31 cellular contexts compared by ENCODE assay signal in genomic region chr19:6007866-6008265, GRCh38.
"Had no signal": no experiment of that assay in that cellular context is flagged by ENCODE, and none has a peak within 500 bp of the region (broad histone marks: within the 10 kb centered on the region; RNA-seq: fewer than 3 reads in every experiment).

No MANE protein-coding gene starts in this region.

- H3K27ac Mint-ChIP-seq: activated B cell treated with CpG ODN at 0.5 μM for 24 hours; activated CD8-positive, alpha-beta T cell treated with anti-CD3 and anti-CD28 coated beads for 36 hours; activated naive CD4-positive, alpha-beta T cell treated with anti-CD3 and anti-CD28 coated beads for 36 hours; activated naive CD4-positive, alpha-beta T cell treated with anti-CD3 and anti-CD28 coated beads, Interleukin-2, amount 50 U/mL, for 24 hours; activated naive CD8-positive, alpha-beta T cell treated with anti-CD3 and anti-CD28 coated beads for 36 hours; activated naive CD8-positive, alpha-beta T cell treated with anti-CD3 and anti-CD28 coated beads, Interleukin-2, amount 50 U/mL, for 24 hours; activated T-helper 17 cell treated with anti-CD3 and anti-CD28 coated beads, Interleukin-2, amount 50 U/mL, for 72 hours; T-helper 17 cell; T-helper 2 cell treated with Interferon-gamma antibody and Interleukin-4, amounts not matched to agents 5 μg/mL and 100 μg/mL, for 36 hours had no signal

- H3K36me3 ChIP-seq: adrenal gland, colonic mucosa, WERI-Rb-1 had no signal

- H3K36me3 Mint-ChIP-seq: activated naive CD4-positive, alpha-beta T cell treated with anti-CD3 and anti-CD28 coated beads, Interleukin-2, amount 50 U/mL, for 24 hours; activated naive CD8-positive, alpha-beta T cell treated with anti-CD3 and anti-CD28 coated beads for 36 hours had no signal

- H3K9me3 ChIP-seq: adrenal gland, body of pancreas, colonic mucosa had no signal

- ATAC-seq: activated CD4-positive, CD25-positive, alpha-beta regulatory T cell treated with anti-CD3 and anti-CD28 coated beads, Interleukin-2, amount 50 U/mL, for 24 hours; activated CD8-positive, alpha-beta T cell treated with anti-CD3 and anti-CD28 coated beads for 36 hours; activated naive CD8-positive, alpha-beta T cell treated with anti-CD3 and anti-CD28 coated beads, Interleukin-2, amount 50 U/mL, for 24 hours; activated T-cell treated with anti-CD3 and anti-CD28 coated beads, Interleukin-2, amount 50 U/mL, for 4 hours; activated T-helper 17 cell treated with anti-CD3 and anti-CD28 coated beads, Interleukin-2, amount 50 U/mL, for 72 hours; body of pancreas; esophagus mucosa; T-helper 17 cell had no signal

- FAIRE-seq: frontal cortex had no signal

- DNase-seq: activated B cell treated with CpG ODN at 0.5 μM for 24 hours; activated CD4-positive, alpha-beta T cell treated with anti-CD3 and anti-CD28 coated beads for 48 hours; activated CD4-positive, alpha-beta T cell treated with anti-CD3 and anti-CD28 coated beads, Interleukin-2, amount 50 U/mL, for 1 hour; activated CD4-positive, alpha-beta T cell treated with anti-CD3 and anti-CD28 coated beads, Interleukin-2, amount 50 U/mL, for 48 hours; activated CD8-positive, alpha-beta memory T cell treated with anti-CD3 and anti-CD28 coated beads for 24 hours; activated CD8-positive, alpha-beta T cell treated with anti-CD3 and anti-CD28 coated beads for 36 hours; activated effector memory CD4-positive, alpha-beta T cell treated with Interleukin-2 at 50 U/mL for 16 hours; activated gamma-delta T cell treated with Interleukin-2 at 50 U/mL for 16 hours; activated naive CD4-positive, alpha-beta T cell treated with anti-CD3 and anti-CD28 coated beads for 36 hours; activated naive CD8-positive, alpha-beta T cell treated with anti-CD3 and anti-CD28 coated beads for 36 hours; activated naive CD8-positive, alpha-beta T cell treated with anti-CD3 and anti-CD28 coated beads, Interleukin-2, amount 50 U/mL, for 24 hours; activated T-cell treated with anti-CD3 and anti-CD28 coated beads, Interleukin-2, amount 50 U/mL, for 4 hours; adrenal gland; amygdala; body of pancreas; caudate nucleus; cerebellar nuclear complex; colonic mucosa; effector CD8-positive, alpha-beta T cell; foreskin fibroblast; head of caudate nucleus; T-helper 1 cell; T-helper 17 cell; T1000; WERI-Rb-1 had no signal

- H3K4me3 Mint-ChIP-seq: activated B cell treated with CpG ODN at 0.5 μM for 24 hours; activated CD8-positive, alpha-beta T cell treated with anti-CD3 and anti-CD28 coated beads for 36 hours; activated naive CD4-positive, alpha-beta T cell treated with anti-CD3 and anti-CD28 coated beads for 36 hours; activated naive CD4-positive, alpha-beta T cell treated with anti-CD3 and anti-CD28 coated beads, Interleukin-2, amount 50 U/mL, for 24 hours; activated naive CD8-positive, alpha-beta T cell treated with anti-CD3 and anti-CD28 coated beads for 36 hours; activated naive CD8-positive, alpha-beta T cell treated with anti-CD3 and anti-CD28 coated beads, Interleukin-2, amount 50 U/mL, for 24 hours; activated T-cell treated with anti-CD3 and anti-CD28 coated beads, Interleukin-2, amount 50 U/mL, for 4 hours; activated T-helper 17 cell treated with anti-CD3 and anti-CD28 coated beads, Interleukin-2, amount 50 U/mL, for 72 hours; T-helper 17 cell; T-helper 2 cell treated with Interferon-gamma antibody and Interleukin-4, amounts not matched to agents 5 μg/mL and 100 μg/mL, for 36 hours had no signal

- H3K27me3 Mint-ChIP-seq: activated B cell treated with CpG ODN at 0.5 μM for 24 hours; activated CD8-positive, alpha-beta T cell treated with anti-CD3 and anti-CD28 coated beads for 36 hours; activated naive CD4-positive, alpha-beta T cell treated with anti-CD3 and anti-CD28 coated beads, Interleukin-2, amount 50 U/mL, for 24 hours; activated naive CD8-positive, alpha-beta T cell treated with anti-CD3 and anti-CD28 coated beads for 36 hours; activated naive CD8-positive, alpha-beta T cell treated with anti-CD3 and anti-CD28 coated beads, Interleukin-2, amount 50 U/mL, for 24 hours; activated T-helper 17 cell treated with anti-CD3 and anti-CD28 coated beads, Interleukin-2, amount 50 U/mL, for 72 hours; T-helper 17 cell had no signal

- H3K27me3 ChIP-seq: adrenal gland, body of pancreas, colonic mucosa had no signal

- H3K4me3 ChIP-seq: adrenal gland, body of pancreas, colonic mucosa had no signal

- H3K4me1 ChIP-seq: adrenal gland, body of pancreas, colonic mucosa had no signal

- H3K4me1 Mint-ChIP-seq: activated B cell treated with CpG ODN at 0.5 μM for 24 hours; activated naive CD4-positive, alpha-beta T cell treated with anti-CD3 and anti-CD28 coated beads, Interleukin-2, amount 50 U/mL, for 24 hours; activated naive CD8-positive, alpha-beta T cell treated with anti-CD3 and anti-CD28 coated beads for 36 hours; activated naive CD8-positive, alpha-beta T cell treated with anti-CD3 and anti-CD28 coated beads, Interleukin-2, amount 50 U/mL, for 24 hours; activated T-helper 17 cell treated with anti-CD3 and anti-CD28 coated beads, Interleukin-2, amount 50 U/mL, for 72 hours had no signal

- H3K9me3 Mint-ChIP-seq: activated B cell treated with CpG ODN at 0.5 μM for 24 hours; activated CD8-positive, alpha-beta T cell treated with anti-CD3 and anti-CD28 coated beads for 36 hours; activated naive CD4-positive, alpha-beta T cell treated with anti-CD3 and anti-CD28 coated beads for 36 hours; activated naive CD4-positive, alpha-beta T cell treated with anti-CD3 and anti-CD28 coated beads, Interleukin-2, amount 50 U/mL, for 24 hours; activated naive CD8-positive, alpha-beta T cell treated with anti-CD3 and anti-CD28 coated beads for 36 hours; activated naive CD8-positive, alpha-beta T cell treated with anti-CD3 and anti-CD28 coated beads, Interleukin-2, amount 50 U/mL, for 24 hours; activated T-cell treated with anti-CD3 and anti-CD28 coated beads, Interleukin-2, amount 50 U/mL, for 4 hours; activated T-helper 17 cell treated with anti-CD3 and anti-CD28 coated beads, Interleukin-2, amount 50 U/mL, for 72 hours; T-helper 2 cell treated with Interferon-gamma antibody and Interleukin-4, amounts not matched to agents 5 μg/mL and 100 μg/mL, for 36 hours had no signal

- H3K27ac ChIP-seq: adrenal gland, body of pancreas, colonic mucosa, WERI-Rb-1 had no signal
